In genomic region chr2:96680561-96681141, GRCh38 we compare ENCODE assay signal across 20 cellular contexts. TPM values are rescaled to one million over a fixed set of nuclear protein-coding genes. Genes with fewer than 3 reads are reported as not detected.
DNase-seq lines count a peak whose midpoint lies in the region; ATAC-seq, FAIRE-seq and TF ChIP-seq lines count a peak whose summit lies in the region.
"Had no signal": no experiment of that assay in that cellular context is flagged by ENCODE, and none has a peak within 500 bp of the region (broad histone marks: within the 10 kb centered on the region; RNA-seq: fewer than 3 reads in every experiment).

No MANE protein-coding gene starts in this region.

- H3K4me2 ChIP-seq in HepG2 (ENCODE audit: low read depth, low read length) (peak overlapping the region; percentile 42), mammary epithelial cell (ENCODE audit: insufficient read depth, low read depth, low read length) (no peak overlapping the region)

- H3K27ac ChIP-seq in VCaP (peak overlapping the region; percentile 67), HepG2 (ENCODE audit: extremely low read length, insufficient read depth, low read length) (no peak overlapping the region), pancreas (peak overlapping the region in 1 of 4 donors; percentile 61), left ventricle myocardium inferior (replicated peaks) (no peak overlapping the region), mammary epithelial cell (ENCODE audit: insufficient read depth, low read depth, low read length) (no peak overlapping the region)
- H3K27ac ChIP-seq: SK-N-MC had no signal

- H3K4me1 ChIP-seq in HepG2 (ENCODE audit: insufficient read depth, low read length): peaks cover 47% of the 10 kb centered on the region
- H3K4me1 ChIP-seq in pancreas: peaks cover 5 to 17% (median 15%) of the 10 kb centered on the region in 3 donors
- H3K4me1 ChIP-seq in left ventricle myocardium inferior: peaks cover 5% of the 10 kb centered on the region
- no peaks in the 10 kb centered on the region for H3K4me1 ChIP-seq in mammary epithelial cell (ENCODE audit: insufficient read depth, low read length)

- H4K20me1 ChIP-seq in HepG2 (ENCODE audit: insufficient read depth, low read length) (no peaks in the 10 kb centered on the region), mammary epithelial cell (ENCODE audit: insufficient read depth, low read length) (no peaks in the 10 kb centered on the region)

- ATAC-seq in HepG2 (no peak), pancreas (peak; percentile 45 to 78 (median 69))

- TF ChIP-seq POLR2A in HepG2 (IDR thresholded peaks at IDR 0.05; ENCODE audit: insufficient read depth in 1 of 2, low read depth in 2 of 2, low read length in 2 of 2): no peak

- peak; percentile 75 for FAIRE-seq in HepG2 (lab: Jason Lieb, UNC)
- FAIRE-seq in pancreas (lab: Jason Lieb, UNC): no peak
- FAIRE-seq: G401.6 had no signal

- no peaks in the 10 kb centered on the region for H3K36me3 ChIP-seq in HepG2 (replicated peaks in 1 of 2; ENCODE audit: control insufficient read depth in 1 of 2, insufficient read depth in 2 of 2, low read length in 2 of 2)
- H3K36me3 ChIP-seq in pancreas: no peaks in the 10 kb centered on the region
- no peaks in the 10 kb centered on the region for H3K36me3 ChIP-seq in left ventricle myocardium inferior
- no peaks in the 10 kb centered on the region for H3K36me3 ChIP-seq in mammary epithelial cell (ENCODE audit: insufficient read depth, low read length)
- H3K36me3 ChIP-seq: HAP-1 had no signal

- BruUV-seq in HepG2 (replicated peaks; lab: Mats Ljungman, UMichigan): no TSS peak
- BruUV-seq in mammary epithelial cell (replicated peaks; lab: Mats Ljungman, UMichigan): no TSS peak

- TF ChIP-seq RAD21 in HepG2 (CRISPR knock-in tag; IDR thresholded peaks at IDR 0.05): no peak

- WGBS in HepG2 (ENCODE audit: low lambda C conversion rate): 3% methylated on average over 5 of the region's 5 CpGs
- WGBS in pancreas, 2 donors: 18 to 19% methylated on average over 5 of the region's 5 CpGs
- WGBS in mammary epithelial cell (ENCODE audit: low coverage, missing lambda C conversion rate): 79% methylated on average over 5 of the region's 5 CpGs

- TF ChIP-seq CTCF in VCaP (conservative IDR thresholded peaks at IDR 0.05): no peak
- no peak for TF ChIP-seq CTCF in HepG2 (CRISPR knock-in tag; IDR thresholded peaks at IDR 0.05)
- no peak for TF ChIP-seq CTCF in pancreas (IDR thresholded peaks at IDR 0.05)
- TF ChIP-seq CTCF in left ventricle myocardium inferior (IDR thresholded peaks at IDR 0.05; ENCODE audit: borderline replicate concordance): no peak
- TF ChIP-seq CTCF in mammary epithelial cell (conservative IDR thresholded peaks at IDR 0.05 in 1 of 2, IDR thresholded peaks at IDR 0.05 in 1 of 2; ENCODE audit: extremely low read depth in 1 of 2, insufficient read depth in 1 of 2, low read depth in 1 of 2, low read length in 2 of 2): no peak

- DNase-seq in HepG2 (ENCODE audit: low spot score): peak; percentile 34
- DNase-seq in pancreas: no peak
- no peak for DNase-seq in iPS-NIHi11 (ENCODE audit: low spot score)
- no peak for DNase-seq in left ventricle myocardium inferior
- DNase-seq in mammary epithelial cell: no peak
- no peak for DNase-seq in RKO (ENCODE audit: low spot score)
- DNase-seq: Kasumi-1, MM.1S, NCI-H1092, NCI-H2081, NCI-H2171 treated with DMSO at 0.1 percent for 48 hours, NCI-H446, NCI-H748 treated with DMSO at 0.1 percent for 48 hours, OCI-M1 had no signal

- H3K79me2 ChIP-seq in HepG2 (ENCODE audit: insufficient read depth, low read length): no peaks in the 10 kb centered on the region
- H3K79me2 ChIP-seq in mammary epithelial cell (ENCODE audit: insufficient read depth, low read length): no peaks in the 10 kb centered on the region

- in situ Hi-C loops in HepG2 (cut with HindIII; ENCODE audit: extremely low pct_ligation_motif_present, low pct_unique_long_range_greater_than_20kb): no loop called here
- in situ Hi-C loops in mammary epithelial cell (cut with MboI; ENCODE audit: low sequenced_read_pairs in 2 of 2): no loop called here

- dilution Hi-C loops in mammary epithelial cell (cut with HindIII; ENCODE audit: low sequenced_read_pairs): no loop called here

- H2AFZ ChIP-seq in HepG2 (ENCODE audit: low read length) (no peak overlapping the region), mammary epithelial cell (ENCODE audit: low read depth, low read length) (no peak overlapping the region)

- H3K9me3 ChIP-seq in HepG2 (ENCODE audit: low read length) (no peaks in the 10 kb centered on the region), pancreas (no peaks in the 10 kb centered on the region), left ventricle myocardium inferior (replicated peaks) (no peaks in the 10 kb centered on the region), mammary epithelial cell (replicated peaks; ENCODE audit: insufficient read depth, low read length) (no peaks in the 10 kb centered on the region)
- H3K9me3 ChIP-seq: HAP-1 had no signal

- POLR2A ChIA-PET in HepG2 (lab: Yijun Ruan, JAX): no interaction called here

- intact Hi-C loops in HepG2 (cut with micrococcal nuclease; ENCODE audit: unreplicated experiment) (no loop called here), pancreas (cut with DNase I) (no loop called here), left ventricle myocardium inferior (cut with micrococcal nuclease) (no loop called here), mammary epithelial cell (cut with micrococcal nuclease) (no loop called here)

- TF ChIP-seq EP300 in HepG2 (IDR thresholded peaks at IDR 0.05; ENCODE audit: low read depth in 2 of 2, low read length in 2 of 2) (peak in 1 of 2 experiments; percentile 44; a peak in 1 of 4 replicates), HepG2 (CRISPR knock-in tag; IDR thresholded peaks at IDR 0.05; ENCODE audit: borderline replicate concordance) (no peak)

- peaks cover 0 to 18% of the 10 kb centered on the region in 2 experiments; a peak in 2 of 5 replicates for H3K27me3 ChIP-seq in HepG2 (ENCODE audit: control insufficient read depth in 1 of 2, insufficient read depth in 2 of 2, low read length in 2 of 2)
- H3K27me3 ChIP-seq in pancreas: no peaks in the 10 kb centered on the region
- no peaks in the 10 kb centered on the region for H3K27me3 ChIP-seq in left ventricle myocardium inferior (ENCODE audit: low read depth)
- no peaks in the 10 kb centered on the region for H3K27me3 ChIP-seq in mammary epithelial cell (ENCODE audit: insufficient read depth, low read length)

- H3K4me3 ChIP-seq in HepG2 (replicated peaks in 1 of 3; ENCODE audit: insufficient read depth in 1 of 3, low read depth in 2 of 3, low read length in 3 of 3) (no peak overlapping the region), pancreas (no peak overlapping the region), left ventricle myocardium inferior (no peak overlapping the region), mammary epithelial cell (replicated peaks in 1 of 3; ENCODE audit: insufficient read depth in 1 of 3, low read depth in 2 of 3, low read length in 3 of 3) (no peak overlapping the region)
- H3K4me3 ChIP-seq: HAP-1, SK-N-MC had no signal

- CTCF ChIA-PET in HepG2 (lab: Yijun Ruan, JAX; ENCODE audit: low intra/inter-chr PET ratio, low total read pairs) (no interaction called here), mammary epithelial cell (lab: Charles Lee; ENCODE audit: low non-redundant PET) (no interaction called here)

- H3K9ac ChIP-seq in HepG2 (ENCODE audit: insufficient read depth, low read depth, low read length) (no peak overlapping the region), mammary epithelial cell (ENCODE audit: insufficient read depth, low read length) (no peak overlapping the region)

RNA-seq across cellular contexts. Expression of gene FER1L5, which starts 38.1 kb away (rescaled TPM):
- 0.02 TPM in 1 of 2 replicates, not detected in the other for total RNA-seq in HepG2 (2016; rRNA removed; fragmentation: Illumina TruSeq; extraction: Trizol)
- total RNA-seq in HepG2 (2016; cell fraction: cytosol; rRNA removed; fragmentation: Illumina TruSeq; extraction: Trizol; ENCODE audit: low read depth): not detected in 2 replicates
- total RNA-seq in HepG2 (2016; cell fraction: insoluble cytoplasmic fraction; rRNA removed; fragmentation: Illumina TruSeq; extraction: Trizol): 0.02 TPM in 1 of 2 replicates, not detected in the other
- 0.03 TPM in 1 of 2 replicates, not detected in the other for total RNA-seq in HepG2 (2016; cell fraction: membrane; rRNA removed; fragmentation: Illumina TruSeq; extraction: Trizol)
- total RNA-seq in HepG2 (2016; cell fraction: nucleus; rRNA removed; fragmentation: Illumina TruSeq; extraction: Trizol): 0.12 and 0.16 TPM in 2 replicates
- 0.08 and 0.22 TPM in 2 replicates for polyA plus RNA-seq in HepG2 (2011; rRNA removed)
- 0.01 and 0.03 TPM in 2 replicates for polyA plus RNA-seq in HepG2 (2011; cell fraction: cytosol; rRNA removed)
- polyA plus RNA-seq in HepG2 (2011; cell fraction: nucleus; rRNA removed): 1.2 and 1.4 TPM in 2 replicates
- 0.09 and 0.15 TPM in 2 replicates for polyA plus RNA-seq in HepG2 (2012)
- polyA plus RNA-seq in HepG2 (2016; cell fraction: cytosol; fragmentation: Illumina TruSeq; extraction: Trizol; ENCODE audit: low read depth): not detected in 2 replicates
- not detected in 2 replicates for polyA plus RNA-seq in HepG2 (2016; cell fraction: insoluble cytoplasmic fraction; fragmentation: Illumina TruSeq; extraction: Trizol; ENCODE audit: low read depth)
- polyA plus RNA-seq in HepG2 (2016; cell fraction: membrane; fragmentation: Illumina TruSeq; extraction: Trizol; ENCODE audit: low read depth): not detected in 2 replicates
- 0.12 and 0.25 TPM in 2 replicates for polyA plus RNA-seq in HepG2 (2016; cell fraction: nucleus; fragmentation: Illumina TruSeq; extraction: Trizol; ENCODE audit: insufficient read depth, low read depth)
- polyA minus RNA-seq in HepG2 (2011; rRNA and poly(A)+ RNA removed; ENCODE audit: low replicate concordance): 0.07 and 0.16 TPM in 2 replicates
- not detected in 2 replicates for polyA minus RNA-seq in HepG2 (2011; cell fraction: cytosol; rRNA and poly(A)+ RNA removed)
- 0.25 and 0.26 TPM in 2 replicates for polyA minus RNA-seq in HepG2 (2011; cell fraction: nucleus; rRNA and poly(A)+ RNA removed)
- total RNA-seq in pancreas: 1 to 10 TPM in 3 of 6 donors, under 1 TPM in 3; 0.93 to 1.5 (median 1.2) TPM
- polyA plus RNA-seq in pancreas: 1 to 10 TPM; 1.2 to 3.2 TPM
- total RNA-seq in left ventricle myocardium inferior: 0.05 TPM
- total RNA-seq in mammary epithelial cell: under 1 TPM; 0.17 to 0.28 TPM
- polyA plus RNA-seq in mammary epithelial cell: 0.05 TPM
- polyA minus RNA-seq in mammary epithelial cell: not detected
- total RNA-seq: RPMI7951 had no signal
- polyA plus RNA-seq: CD14-positive monocyte had no signal

RNA-seq across cellular contexts. Expression of gene KANSL3, which starts 42.5 kb away (rescaled TPM):
- total RNA-seq in HepG2 (2016; rRNA removed; fragmentation: Illumina TruSeq; extraction: Trizol) (37.3 and 43.9 TPM in 2 replicates), pancreas (10 to 100 TPM; 14.8 to 28.9 (median 18.2) TPM), left ventricle myocardium inferior (31.7 TPM), mammary epithelial cell (10 to 100 TPM; 33.1 to 36.2 TPM)
- 7.8 and 8.3 TPM in 2 replicates for total RNA-seq in HepG2 (2016; cell fraction: cytosol; rRNA removed; fragmentation: Illumina TruSeq; extraction: Trizol; ENCODE audit: low read depth)
- 35.6 and 36.6 TPM in 2 replicates for total RNA-seq in HepG2 (2016; cell fraction: insoluble cytoplasmic fraction; rRNA removed; fragmentation: Illumina TruSeq; extraction: Trizol)
- 26.4 and 26.5 TPM in 2 replicates for total RNA-seq in HepG2 (2016; cell fraction: membrane; rRNA removed; fragmentation: Illumina TruSeq; extraction: Trizol)
- total RNA-seq in HepG2 (2016; cell fraction: nucleus; rRNA removed; fragmentation: Illumina TruSeq; extraction: Trizol): 40.0 and 44.1 TPM in 2 replicates
- polyA plus RNA-seq in HepG2 (2011; rRNA removed) (20.8 and 28.2 TPM in 2 replicates), pancreas (10 to 100 TPM; 20.0 to 27.8 TPM), mammary epithelial cell (13.8 TPM)
- 17.0 and 17.8 TPM in 2 replicates for polyA plus RNA-seq in HepG2 (2011; cell fraction: cytosol; rRNA removed)
- polyA plus RNA-seq in HepG2 (2011; cell fraction: nucleus; rRNA removed): 63.0 and 65.8 TPM in 2 replicates
- 28.9 and 35.1 TPM in 2 replicates for polyA plus RNA-seq in HepG2 (2012)
- polyA plus RNA-seq in HepG2 (2016; cell fraction: cytosol; fragmentation: Illumina TruSeq; extraction: Trizol; ENCODE audit: low read depth): 3.4 TPM in 2 replicates
- polyA plus RNA-seq in HepG2 (2016; cell fraction: insoluble cytoplasmic fraction; fragmentation: Illumina TruSeq; extraction: Trizol; ENCODE audit: low read depth): 26.9 and 34.3 TPM in 2 replicates
- 12.0 and 12.5 TPM in 2 replicates for polyA plus RNA-seq in HepG2 (2016; cell fraction: membrane; fragmentation: Illumina TruSeq; extraction: Trizol; ENCODE audit: low read depth)
- polyA plus RNA-seq in HepG2 (2016; cell fraction: nucleus; fragmentation: Illumina TruSeq; extraction: Trizol; ENCODE audit: insufficient read depth, low read depth): 50.8 and 58.3 TPM in 2 replicates
- 85.2 and 180 TPM in 2 replicates for polyA minus RNA-seq in HepG2 (2011; rRNA and poly(A)+ RNA removed; ENCODE audit: low replicate concordance)
- 19.0 and 20.2 TPM in 2 replicates for polyA minus RNA-seq in HepG2 (2011; cell fraction: cytosol; rRNA and poly(A)+ RNA removed)
- polyA minus RNA-seq in HepG2 (2011; cell fraction: nucleus; rRNA and poly(A)+ RNA removed): 73.1 and 81.1 TPM in 2 replicates
- 73.1 TPM for polyA minus RNA-seq in mammary epithelial cell

RNA-seq across cellular contexts. Expression of gene LMAN2L, which starts 59.2 kb away (rescaled TPM):
- total RNA-seq in HepG2 (2016; rRNA removed; fragmentation: Illumina TruSeq; extraction: Trizol): 27.7 and 57.9 TPM in 2 replicates
- 5.3 and 5.5 TPM in 2 replicates for total RNA-seq in HepG2 (2016; cell fraction: cytosol; rRNA removed; fragmentation: Illumina TruSeq; extraction: Trizol; ENCODE audit: low read depth)
- 29.7 and 60.7 TPM in 2 replicates for total RNA-seq in HepG2 (2016; cell fraction: insoluble cytoplasmic fraction; rRNA removed; fragmentation: Illumina TruSeq; extraction: Trizol)
- 15.8 and 16.4 TPM in 2 replicates for total RNA-seq in HepG2 (2016; cell fraction: membrane; rRNA removed; fragmentation: Illumina TruSeq; extraction: Trizol)
- total RNA-seq in HepG2 (2016; cell fraction: nucleus; rRNA removed; fragmentation: Illumina TruSeq; extraction: Trizol): 44.6 and 50.0 TPM in 2 replicates
- polyA plus RNA-seq in HepG2 (2011; rRNA removed): 35.5 and 39.1 TPM in 2 replicates
- polyA plus RNA-seq in HepG2 (2011; cell fraction: cytosol; rRNA removed): 35.1 and 42.4 TPM in 2 replicates
- polyA plus RNA-seq in HepG2 (2011; cell fraction: nucleus; rRNA removed): 15.9 and 18.6 TPM in 2 replicates
- 26.8 and 32.8 TPM in 2 replicates for polyA plus RNA-seq in HepG2 (2012)
- polyA plus RNA-seq in HepG2 (2016; cell fraction: cytosol; fragmentation: Illumina TruSeq; extraction: Trizol; ENCODE audit: low read depth): 4.4 and 4.8 TPM in 2 replicates
- 22.3 and 26.0 TPM in 2 replicates for polyA plus RNA-seq in HepG2 (2016; cell fraction: insoluble cytoplasmic fraction; fragmentation: Illumina TruSeq; extraction: Trizol; ENCODE audit: low read depth)
- 8.6 and 9.7 TPM in 2 replicates for polyA plus RNA-seq in HepG2 (2016; cell fraction: membrane; fragmentation: Illumina TruSeq; extraction: Trizol; ENCODE audit: low read depth)
- 59.0 and 65.6 TPM in 2 replicates for polyA plus RNA-seq in HepG2 (2016; cell fraction: nucleus; fragmentation: Illumina TruSeq; extraction: Trizol; ENCODE audit: insufficient read depth, low read depth)
- 29.8 and 46.9 TPM in 2 replicates for polyA minus RNA-seq in HepG2 (2011; rRNA and poly(A)+ RNA removed; ENCODE audit: low replicate concordance)
- polyA minus RNA-seq in HepG2 (2011; cell fraction: cytosol; rRNA and poly(A)+ RNA removed): 15.0 and 15.6 TPM in 2 replicates
- polyA minus RNA-seq in HepG2 (2011; cell fraction: nucleus; rRNA and poly(A)+ RNA removed): 17.9 and 20.5 TPM in 2 replicates
- total RNA-seq in pancreas: 10 to 100 TPM in 1 of 6 donors, 1 to 10 TPM in 5; 5.4 to 15.8 (median 6.8) TPM
- 10 to 100 TPM in 1 of 2 donors, 1 to 10 TPM in 1; 6.8 to 12.4 TPM for polyA plus RNA-seq in pancreas
- total RNA-seq in left ventricle myocardium inferior: 27.9 TPM
- 10 to 100 TPM; 15.3 to 17.3 TPM for total RNA-seq in mammary epithelial cell
- 18.2 TPM for polyA plus RNA-seq in mammary epithelial cell
- polyA minus RNA-seq in mammary epithelial cell: 30.0 TPM
